Comparison of ENCODE assay signal across 20 cellular contexts in genomic region chr10:29285624-29286051, GRCh38. TPM values are rescaled to one million over a fixed set of nuclear protein-coding genes. Genes with fewer than 3 reads are reported as not detected.
DNase-seq lines count a peak whose midpoint lies in the region; ATAC-seq, FAIRE-seq and TF ChIP-seq lines count a peak whose summit lies in the region.
"Had no signal": no experiment of that assay in that cellular context is flagged by ENCODE, and none has a peak within 500 bp of the region (broad histone marks: within the 10 kb centered on the region; RNA-seq: fewer than 3 reads in every experiment).

No MANE protein-coding gene starts in this region.

- TF ChIP-seq POLR2A in GM12892 (IDR thresholded peaks at IDR 0.05; ENCODE audit: low read depth, low read length) = no peak

- H3K9me3 ChIP-seq in Karpas-422 (ENCODE audit: low read length) = no peaks in the 10 kb centered on the region
- H3K9me3 ChIP-seq: ascending aorta, gastrocnemius medialis, SJSA1, upper lobe of left lung had no signal

- no peak overlapping the region for H2AFZ ChIP-seq in Karpas-422 (ENCODE audit: low read length)

- no peaks in the 10 kb centered on the region for H3K4me1 ChIP-seq in Karpas-422 (ENCODE audit: low read length)
- H3K4me1 ChIP-seq: ascending aorta, gastrocnemius medialis, SJSA1, upper lobe of left lung had no signal

- no peak overlapping the region for H3K4me3 ChIP-seq in Karpas-422 (ENCODE audit: low read length)
- H3K4me3 ChIP-seq: ascending aorta, gastrocnemius medialis, SJSA1, upper lobe of left lung had no signal

- H3K27me3 Mint-ChIP-seq in activated T-cell treated with anti-CD3 and anti-CD28 coated beads, Interleukin-2, amount 50 U/mL, for 24 hours = peaks cover 23% of the 10 kb centered on the region

- H3K9ac ChIP-seq in Karpas-422 (ENCODE audit: low read length) = no peak overlapping the region

- H3K27ac Mint-ChIP-seq in activated T-cell treated with anti-CD3 and anti-CD28 coated beads, Interleukin-2, amount 50 U/mL, for 24 hours = no peak overlapping the region
- H3K27ac Mint-ChIP-seq: WTC11 had no signal

- no peak for DNase-seq in GM12892 (ENCODE audit: insufficient read length)
- DNase-seq in middle frontal gyrus (ENCODE audit: extremely low spot score, low spot score) = no peak
- DNase-seq in Kasumi-1 (lab: John Stamatoyannopoulos, UW) = no peak
- no peak for DNase-seq in Karpas-422
- DNase-seq in activated T-cell treated with anti-CD3 and anti-CD28 coated beads, Interleukin-2, amount 50 U/mL, for 24 hours = no peak
- DNase-seq: activated T-cell treated with anti-CD3 and anti-CD28 coated beads, Interleukin-2, amount 50 U/mL, for 4 hours; DMS79; gastrocnemius medialis; left cardiac atrium; NCI-H1092; NCI-H774; upper lobe of left lung had no signal

- no peaks in the 10 kb centered on the region for H4K20me1 ChIP-seq in Karpas-422 (ENCODE audit: insufficient read depth, low read depth, low read length)

- no peaks in the 10 kb centered on the region for H3K36me3 Mint-ChIP-seq in activated T-cell treated with anti-CD3 and anti-CD28 coated beads, Interleukin-2, amount 50 U/mL, for 24 hours (ENCODE audit: low read depth)
- H3K36me3 Mint-ChIP-seq: WTC11 had no signal

- no peak overlapping the region for H3K27ac ChIP-seq in Karpas-422 (ENCODE audit: low read length)
- H3K27ac ChIP-seq: ascending aorta, gastrocnemius medialis, SJSA1, upper lobe of left lung had no signal

- peak; percentile 17 for FAIRE-seq in GM12892 (lab: Jason Lieb, UNC)

- H3K27me3 ChIP-seq in Karpas-422 (ENCODE audit: low read length) = no peaks in the 10 kb centered on the region
- H3K27me3 ChIP-seq: ascending aorta, SJSA1, upper lobe of left lung had no signal

- H3K9me3 Mint-ChIP-seq in activated T-cell treated with anti-CD3 and anti-CD28 coated beads, Interleukin-2, amount 50 U/mL, for 24 hours = no peaks in the 10 kb centered on the region
- H3K9me3 Mint-ChIP-seq: activated T-cell treated with anti-CD3 and anti-CD28 coated beads, Interleukin-2, amount 50 U/mL, for 4 hours; neural crest cell had no signal

- H3K4me2 ChIP-seq in Karpas-422 (ENCODE audit: low read depth, low read length, poor library complexity, severe bottlenecking) = no peak overlapping the region

- no peaks in the 10 kb centered on the region for H3K9me2 ChIP-seq in Karpas-422 (replicated peaks; ENCODE audit: insufficient read depth, low read length)

- H3K4me3 Mint-ChIP-seq in activated T-cell treated with anti-CD3 and anti-CD28 coated beads, Interleukin-2, amount 50 U/mL, for 24 hours = no peak overlapping the region
- H3K4me3 Mint-ChIP-seq: activated T-cell treated with anti-CD3 and anti-CD28 coated beads, Interleukin-2, amount 50 U/mL, for 4 hours; neural crest cell; WTC11 had no signal

- ATAC-seq in GM19351 (IDR thresholded peaks at IDR 0.05; ENCODE audit: unreplicated experiment) = peak; percentile 97
- peak; percentile 97 for ATAC-seq in HG02642 (IDR thresholded peaks at IDR 0.05; ENCODE audit: poor library complexity, unreplicated experiment)
- ATAC-seq in HG03378 (IDR thresholded peaks at IDR 0.05; ENCODE audit: unreplicated experiment) = peak; percentile 90
- ATAC-seq: activated T-cell treated with anti-CD3 and anti-CD28 coated beads, Interleukin-2, amount 50 U/mL, for 4 hours; gastrocnemius medialis; left cardiac atrium; WTC11 had no signal

- H3K36me3 ChIP-seq in Karpas-422 (ENCODE audit: insufficient read depth, low read length) = no peaks in the 10 kb centered on the region
- H3K36me3 ChIP-seq: ascending aorta, gastrocnemius medialis, SJSA1, upper lobe of left lung had no signal

- H3K79me2 ChIP-seq in Karpas-422 (ENCODE audit: low read length) = no peaks in the 10 kb centered on the region

- no peaks in the 10 kb centered on the region for H3K4me1 Mint-ChIP-seq in activated T-cell treated with anti-CD3 and anti-CD28 coated beads, Interleukin-2, amount 50 U/mL, for 24 hours (ENCODE audit: low read depth)
- H3K4me1 Mint-ChIP-seq: neural crest cell had no signal

RNA-seq across cellular contexts. Expression of gene LYZL1, which starts 3.2 kb away (rescaled TPM):
- not detected for polyA plus RNA-seq in GM12892 (2012; ENCODE audit: missing spikeins)
- not detected in 2 replicates for total RNA-seq in Karpas-422 (2014; rRNA removed; shearing (Covaris generic); ENCODE audit: low replicate concordance)
- total RNA-seq: activated T-cell treated with anti-CD3 and anti-CD28 coated beads, Interleukin-2, amount 50 U/mL, for 4 hours; ascending aorta; gastrocnemius medialis; HT1080; left cardiac atrium; neural crest cell; SJSA1; upper lobe of left lung; WTC11 had no signal
